Comparison of ENCODE assay signal across 15 cellular contexts in genomic region chr3:194869482-194870169, GRCh38.
DNase-seq lines count a peak whose midpoint lies in the region; ATAC-seq and TF ChIP-seq lines count a peak whose summit lies in the region.
"Had no signal": no experiment of that assay in that cellular context is flagged by ENCODE, and none has a peak within 500 bp of the region (broad histone marks: within the 10 kb centered on the region; RNA-seq: fewer than 3 reads in every experiment).

No MANE protein-coding gene starts in this region.

- no peaks in the 10 kb centered on the region for H3K27me3 ChIP-seq in prostate gland (replicated peaks; ENCODE audit: insufficient read depth)
- H3K27me3 ChIP-seq in CD4-positive, alpha-beta memory T cell (ENCODE audit: insufficient read depth, low read length), result no peaks in the 10 kb centered on the region
- H3K27me3 ChIP-seq: ascending aorta, testis had no signal

- ATAC-seq in GM18870 (IDR thresholded peaks at IDR 0.05; ENCODE audit: unreplicated experiment), result no peak

- 93% methylated on average over 14 of the region's 14 CpGs for WGBS in prostate gland

- no peaks in the 10 kb centered on the region for H3K4me1 Mint-ChIP-seq in CD4-positive, alpha-beta memory T cell

- H3K27ac Mint-ChIP-seq in CD4-positive, alpha-beta memory T cell, result no peak overlapping the region
- H3K27ac Mint-ChIP-seq: activated B cell treated with CpG ODN at 0.5 μM for 24 hours; activated T-cell treated with anti-CD3 and anti-CD28 coated beads, Interleukin-2, amount 50 U/mL, for 24 hours had no signal

- H3K4me3 ChIP-seq in NB4 (ENCODE audit: low read depth, low read length) (no peak overlapping the region), prostate gland (no peak overlapping the region)
- no peak overlapping the region for H3K4me3 ChIP-seq in CD4-positive, alpha-beta memory T cell (ENCODE audit: low read length in 2 of 2)
- H3K4me3 ChIP-seq: ascending aorta, testis had no signal

- peaks cover 0 to 2% (median 0%) of the 10 kb centered on the region in 8 donors for H3K9me3 Mint-ChIP-seq in CD4-positive, alpha-beta memory T cell
- H3K9me3 Mint-ChIP-seq: activated B cell treated with CpG ODN at 0.5 μM for 24 hours; activated T-cell treated with anti-CD3 and anti-CD28 coated beads, Interleukin-2, amount 50 U/mL, for 24 hours had no signal

- no peaks in the 10 kb centered on the region for H3K36me3 ChIP-seq in prostate gland
- no peaks in the 10 kb centered on the region for H3K36me3 ChIP-seq in CD4-positive, alpha-beta memory T cell (ENCODE audit: insufficient read depth, low read length)
- H3K36me3 ChIP-seq: ascending aorta had no signal

- no peak overlapping the region for H3K4me3 Mint-ChIP-seq in CD4-positive, alpha-beta memory T cell
- H3K4me3 Mint-ChIP-seq: activated B cell treated with CpG ODN at 0.5 μM for 24 hours; activated T-cell treated with anti-CD3 and anti-CD28 coated beads, Interleukin-2, amount 50 U/mL, for 24 hours had no signal

- intact Hi-C loops in prostate gland (cut with DNase I), result loop anchor here (5.0 to 10.0 kb wide), 3 partner anchors 105 to 388 kb away; no protein-coding TSS in a partner anchor
- intact Hi-C loops in CD4-positive, alpha-beta memory T cell (cut with micrococcal nuclease), result no loop called here

- H3K36me3 Mint-ChIP-seq in CD4-positive, alpha-beta memory T cell, result no peaks in the 10 kb centered on the region

- no peaks in the 10 kb centered on the region for H3K9me3 ChIP-seq in prostate gland
- no peaks in the 10 kb centered on the region for H3K9me3 ChIP-seq in CD4-positive, alpha-beta memory T cell (ENCODE audit: control insufficient read depth in 1 of 2, low read length in 2 of 2)
- H3K9me3 ChIP-seq: ascending aorta, testis had no signal

- peak; percentile 65 for DNase-seq in GM04504 (ENCODE audit: low read depth)
- peak; percentile 20 for DNase-seq in NB4 (ENCODE audit: low read depth)
- peak; percentile 53 for DNase-seq in dermis blood vessel endothelial cell
- DNase-seq in prostate gland (ENCODE audit: low spot score), result no peak
- DNase-seq in NCI-H187 treated with DMSO at 0.1 percent for 48 hours (lab: John Stamatoyannopoulos, UW), result no peak
- DNase-seq in CD4-positive, alpha-beta memory T cell, result no peak
- DNase-seq: activated B cell treated with CpG ODN at 0.5 μM for 24 hours; activated T-cell treated with anti-CD3 and anti-CD28 coated beads, Interleukin-2, amount 50 U/mL, for 24 hours; DMS79; NCI-H510A treated with DMSO at 0.1 percent for 48 hours; right cardiac atrium; SIG-M5; testis had no signal

- TF ChIP-seq CTCF in NB4 (IDR thresholded peaks at IDR 0.05; ENCODE audit: low read depth, low read length) (no peak), prostate gland (IDR thresholded peaks at IDR 0.05) (no peak)

- no peak for TF ChIP-seq POLR2A in NB4 (IDR thresholded peaks at IDR 0.05; ENCODE audit: extremely low read depth, insufficient read length)
- TF ChIP-seq POLR2A in prostate gland (IDR thresholded peaks at IDR 0.05), result no peak

- POLR2A ChIA-PET in CD4-positive, alpha-beta memory T cell (lab: Charles Lee; ENCODE audit: partially characterized antibody), result no interaction called here

- CTCF ChIA-PET in CD4-positive, alpha-beta memory T cell (lab: Charles Lee; ENCODE audit: partially characterized antibody), result no interaction called here

- peaks cover 35% of the 10 kb centered on the region for H3K4me1 ChIP-seq in prostate gland (replicated peaks)
- H3K4me1 ChIP-seq in CD4-positive, alpha-beta memory T cell (ENCODE audit: insufficient read depth, low read length), result no peaks in the 10 kb centered on the region

- H3K27me3 Mint-ChIP-seq in CD4-positive, alpha-beta memory T cell, result peaks cover 11 to 15% of the 10 kb centered on the region in 2 donors

- H3K27ac ChIP-seq in prostate gland, result peak overlapping the region; percentile 71 to 76
- H3K27ac ChIP-seq in CD4-positive, alpha-beta memory T cell (ENCODE audit: low read depth, low read length), result no peak overlapping the region
- H3K27ac ChIP-seq: ascending aorta had no signal

Comparison
In these comparisons a context has a peak if more than half of its experiments do, and no peak if none do; other contexts are left out.
1. DNase-seq: peak in GM04504 (single experiment), NB4 (single experiment) and dermis blood vessel endothelial cell (single experiment); none in prostate gland (single experiment), NCI-H187 treated with DMSO at 0.1 percent for 48 hours (single experiment) and CD4-positive, alpha-beta memory T cell (0 of 5).